13 cellular contexts compared by ENCODE assay signal in genomic region chr20:16541226-16541625, GRCh38.
"Had no signal": no experiment of that assay in that cellular context is flagged by ENCODE, and none has a peak within 500 bp of the region (broad histone marks: within the 10 kb centered on the region; RNA-seq: fewer than 3 reads in every experiment).

No MANE protein-coding gene starts in this region.

- H3K27ac ChIP-seq: brain microvascular endothelial cell, SK-N-MC had no signal

- H3K4me3 ChIP-seq: SK-N-MC had no signal

- DNase-seq: activated CD4-positive, alpha-beta T cell treated with anti-CD3 and anti-CD28 coated beads, Interleukin-2, amount 50 U/mL, for 1 hour; activated CD8-positive, alpha-beta memory T cell treated with anti-CD3 and anti-CD28 coated beads for 24 hours; activated gamma-delta T cell treated with Interleukin-2 at 50 U/mL for 16 hours; amygdala; brain microvascular endothelial cell; nephron progenitor cell; occipital lobe; stimulated activated naive CD8-positive, alpha-beta T cell treated with anti-CD3 and anti-CD28 coated beads, Interleukin-15, amount 100 ng/mL, for 72 hours; T-cell; T1000 had no signal

- H3K27ac Mint-ChIP-seq: activated naive CD8-positive, alpha-beta T cell; nephron progenitor cell; stimulated activated naive CD8-positive, alpha-beta T cell treated with anti-CD3 and anti-CD28 coated beads, Interleukin-15, amount 100 ng/mL, for 72 hours; T-cell had no signal

- H3K27me3 Mint-ChIP-seq: activated naive CD8-positive, alpha-beta T cell; stimulated activated naive CD8-positive, alpha-beta T cell treated with anti-CD3 and anti-CD28 coated beads, Interleukin-15, amount 100 ng/mL, for 72 hours; T-cell had no signal

- H3K4me3 Mint-ChIP-seq: activated naive CD8-positive, alpha-beta T cell; nephron progenitor cell; stimulated activated naive CD8-positive, alpha-beta T cell treated with anti-CD3 and anti-CD28 coated beads, Interleukin-15, amount 100 ng/mL, for 72 hours; T-cell had no signal

- H3K9me3 Mint-ChIP-seq: nephron progenitor cell; stimulated activated naive CD8-positive, alpha-beta T cell treated with anti-CD3 and anti-CD28 coated beads, Interleukin-15, amount 100 ng/mL, for 72 hours; T-cell had no signal

- H3K36me3 ChIP-seq: brain microvascular endothelial cell had no signal

- ATAC-seq: activated CD4-positive, CD25-positive, alpha-beta regulatory T cell treated with anti-CD3 and anti-CD28 coated beads, Interleukin-2, amount 50 U/mL, for 24 hours; stimulated activated naive CD8-positive, alpha-beta T cell treated with anti-CD3 and anti-CD28 coated beads, Interleukin-15, amount 100 ng/mL, for 72 hours; T-cell had no signal

- H3K4me1 Mint-ChIP-seq: nephron progenitor cell had no signal

- H3K27me3 ChIP-seq: brain microvascular endothelial cell had no signal
